ENCODE assay signal across 1 cellular context in genomic region chr22:20132686-20133246, GRCh38.
TF ChIP-seq lines count a peak whose summit lies in the region.

No MANE protein-coding gene starts in this region.

TF ChIP-seq in A549, 52 proteins besides CTCF, POLR2A, EP300 and RAD21 (continued from another document):
- TF ChIP-seq MAZ (IDR thresholded peaks at IDR 0.05; ENCODE audit: borderline replicate concordance, low read depth, low read length) (no peak), NPAS2 (CRISPR knock-in tag; IDR thresholded peaks at IDR 0.05; ENCODE audit: borderline replicate concordance) (no peak), MAFK (IDR thresholded peaks at IDR 0.05; ENCODE audit: partially characterized antibody) (no peak), TP53 (CRISPR knock-in tag; IDR thresholded peaks at IDR 0.05) (no peak), BHLHE40 (IDR thresholded peaks at IDR 0.05; ENCODE audit: low read depth, low read length) (no peak), HMGXB4 (CRISPR knock-in tag; IDR thresholded peaks at IDR 0.05; ENCODE audit: borderline replicate concordance) (no peak)
